In the genomic region with DNA sequence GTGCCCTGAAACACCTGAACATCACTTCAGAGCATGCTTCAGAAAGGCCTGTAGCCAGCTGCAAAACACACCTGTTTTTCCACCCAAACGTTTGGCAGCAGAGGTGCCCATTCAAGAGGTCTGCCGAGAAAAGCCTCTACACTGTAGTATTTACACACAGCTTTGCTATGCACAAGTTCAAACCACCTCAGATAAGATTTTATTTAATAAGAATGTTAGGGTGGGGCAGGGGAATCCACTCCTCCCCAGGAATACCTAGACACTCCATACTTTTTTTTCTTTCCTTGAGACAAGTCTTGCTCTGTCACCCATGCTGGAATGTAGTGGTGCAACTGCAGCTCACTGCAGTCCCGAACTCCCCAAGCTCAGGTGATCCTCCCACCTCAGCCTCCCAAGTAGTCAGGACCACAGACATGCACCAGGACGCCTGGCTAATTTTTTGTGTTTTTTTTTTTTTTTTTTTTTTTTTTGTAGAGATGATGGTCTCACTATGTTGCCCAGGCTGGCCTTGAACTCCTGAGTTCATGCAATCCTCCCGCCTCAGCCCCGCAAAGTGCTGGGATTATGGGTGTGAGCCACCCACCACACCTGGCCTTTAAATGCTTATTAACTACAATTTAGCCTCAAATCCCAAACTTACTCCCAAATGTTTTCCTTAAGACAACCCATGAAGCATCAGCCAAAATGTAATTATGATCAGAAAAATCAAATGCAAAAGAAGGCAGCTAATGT, we compare ENCODE assay signal across 1 cellular context.
A peak's percentile ranks its signal among the peaks of the same experiment; 100 is the strongest.
TF ChIP-seq lines count a peak whose summit lies in the region.

No MANE protein-coding gene starts in this region.

TF ChIP-seq in HepG2, 621 proteins besides CTCF, POLR2A, EP300 and RAD21:
- TF ChIP-seq, protein P1, sequence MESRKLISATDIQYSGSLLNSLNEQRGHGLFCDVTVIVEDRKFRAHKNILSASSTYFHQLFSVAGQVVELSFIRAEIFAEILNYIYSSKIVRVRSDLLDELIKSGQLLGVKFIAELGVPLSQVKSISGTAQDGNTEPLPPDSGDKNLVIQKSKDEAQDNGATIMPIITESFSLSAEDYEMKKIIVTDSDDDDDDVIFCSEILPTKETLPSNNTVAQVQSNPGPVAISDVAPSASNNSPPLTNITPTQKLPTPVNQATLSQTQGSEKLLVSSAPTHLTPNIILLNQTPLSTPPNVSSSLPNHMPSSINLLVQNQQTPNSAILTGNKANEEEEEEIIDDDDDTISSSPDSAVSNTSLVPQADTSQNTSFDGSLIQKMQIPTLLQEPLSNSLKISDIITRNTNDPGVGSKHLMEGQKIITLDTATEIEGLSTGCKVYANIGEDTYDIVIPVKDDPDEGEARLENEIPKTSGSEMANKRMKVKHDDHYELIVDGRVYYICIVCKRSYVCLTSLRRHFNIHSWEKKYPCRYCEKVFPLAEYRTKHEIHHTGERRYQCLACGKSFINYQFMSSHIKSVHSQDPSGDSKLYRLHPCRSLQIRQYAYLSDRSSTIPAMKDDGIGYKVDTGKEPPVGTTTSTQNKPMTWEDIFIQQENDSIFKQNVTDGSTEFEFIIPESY (CRISPR knock-in tag; IDR thresholded peaks at IDR 0.05), result peak; percentile 82; the same call in 1 of the 2 replicates
- TF ChIP-seq ZNF232 (CRISPR knock-in tag; IDR thresholded peaks at IDR 0.05; ENCODE audit: borderline replicate concordance) (0 out of 2 replicates have a peak, but pooled peaks have one; percentile 3), ZNF121 (CRISPR knock-in tag; IDR thresholded peaks at IDR 0.05) (peak; percentile 60), SMYD3 (CRISPR knock-in tag; IDR thresholded peaks at IDR 0.05) (no peak), PPARG (CRISPR knock-in tag; conservative IDR thresholded peaks at IDR 0.05) (no peak), TAF1 (CRISPR knock-in tag; IDR thresholded peaks at IDR 0.05) (0 out of 2 replicates have a peak, but pooled peaks have one; percentile 15), ZNF572 (CRISPR knock-in tag; IDR thresholded peaks at IDR 0.05) (no peak), TEAD3 (CRISPR knock-in tag; optimal IDR thresholded peaks at IDR 0.05; ENCODE audit: borderline replicate concordance) (peak; percentile 41), NFATC3 (CRISPR knock-in tag; IDR thresholded peaks at IDR 0.05) (no peak), SMAD3 (CRISPR knock-in tag; IDR thresholded peaks at IDR 0.05) (no peak), ZNF777 (CRISPR knock-in tag; IDR thresholded peaks at IDR 0.05) (no peak), SAFB2 (CRISPR knock-in tag; IDR thresholded peaks at IDR 0.05; ENCODE audit: borderline replicate concordance, low read depth) (0 out of 2 replicates have a peak, but pooled peaks have one; percentile 23)
- TF ChIP-seq, protein P2, sequence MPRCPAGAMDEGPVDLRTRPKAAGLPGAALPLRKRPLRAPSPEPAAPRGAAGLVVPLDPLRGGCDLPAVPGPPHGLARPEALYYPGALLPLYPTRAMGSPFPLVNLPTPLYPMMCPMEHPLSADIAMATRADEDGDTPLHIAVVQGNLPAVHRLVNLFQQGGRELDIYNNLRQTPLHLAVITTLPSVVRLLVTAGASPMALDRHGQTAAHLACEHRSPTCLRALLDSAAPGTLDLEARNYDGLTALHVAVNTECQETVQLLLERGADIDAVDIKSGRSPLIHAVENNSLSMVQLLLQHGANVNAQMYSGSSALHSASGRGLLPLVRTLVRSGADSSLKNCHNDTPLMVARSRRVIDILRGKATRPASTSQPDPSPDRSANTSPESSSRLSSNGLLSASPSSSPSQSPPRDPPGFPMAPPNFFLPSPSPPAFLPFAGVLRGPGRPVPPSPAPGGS (CRISPR knock-in tag; IDR thresholded peaks at IDR 0.05), result no peak
- TF ChIP-seq, protein P3, sequence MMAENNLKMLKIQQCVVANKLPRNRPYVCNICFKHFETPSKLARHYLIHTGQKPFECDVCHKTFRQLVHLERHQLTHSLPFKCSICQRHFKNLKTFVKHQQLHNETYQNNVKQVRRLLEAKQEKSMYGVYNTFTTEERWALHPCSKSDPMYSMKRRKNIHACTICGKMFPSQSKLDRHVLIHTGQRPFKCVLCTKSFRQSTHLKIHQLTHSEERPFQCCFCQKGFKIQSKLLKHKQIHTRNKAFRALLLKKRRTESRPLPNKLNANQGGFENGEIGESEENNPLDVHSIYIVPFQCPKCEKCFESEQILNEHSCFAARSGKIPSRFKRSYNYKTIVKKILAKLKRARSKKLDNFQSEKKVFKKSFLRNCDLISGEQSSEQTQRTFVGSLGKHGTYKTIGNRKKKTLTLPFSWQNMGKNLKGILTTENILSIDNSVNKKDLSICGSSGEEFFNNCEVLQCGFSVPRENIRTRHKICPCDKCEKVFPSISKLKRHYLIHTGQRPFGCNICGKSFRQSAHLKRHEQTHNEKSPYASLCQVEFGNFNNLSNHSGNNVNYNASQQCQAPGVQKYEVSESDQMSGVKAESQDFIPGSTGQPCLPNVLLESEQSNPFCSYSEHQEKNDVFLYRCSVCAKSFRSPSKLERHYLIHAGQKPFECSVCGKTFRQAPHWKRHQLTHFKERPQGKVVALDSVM (CRISPR knock-in tag; IDR thresholded peaks at IDR 0.05), result peak; percentile 63
- TF ChIP-seq, protein P4, sequence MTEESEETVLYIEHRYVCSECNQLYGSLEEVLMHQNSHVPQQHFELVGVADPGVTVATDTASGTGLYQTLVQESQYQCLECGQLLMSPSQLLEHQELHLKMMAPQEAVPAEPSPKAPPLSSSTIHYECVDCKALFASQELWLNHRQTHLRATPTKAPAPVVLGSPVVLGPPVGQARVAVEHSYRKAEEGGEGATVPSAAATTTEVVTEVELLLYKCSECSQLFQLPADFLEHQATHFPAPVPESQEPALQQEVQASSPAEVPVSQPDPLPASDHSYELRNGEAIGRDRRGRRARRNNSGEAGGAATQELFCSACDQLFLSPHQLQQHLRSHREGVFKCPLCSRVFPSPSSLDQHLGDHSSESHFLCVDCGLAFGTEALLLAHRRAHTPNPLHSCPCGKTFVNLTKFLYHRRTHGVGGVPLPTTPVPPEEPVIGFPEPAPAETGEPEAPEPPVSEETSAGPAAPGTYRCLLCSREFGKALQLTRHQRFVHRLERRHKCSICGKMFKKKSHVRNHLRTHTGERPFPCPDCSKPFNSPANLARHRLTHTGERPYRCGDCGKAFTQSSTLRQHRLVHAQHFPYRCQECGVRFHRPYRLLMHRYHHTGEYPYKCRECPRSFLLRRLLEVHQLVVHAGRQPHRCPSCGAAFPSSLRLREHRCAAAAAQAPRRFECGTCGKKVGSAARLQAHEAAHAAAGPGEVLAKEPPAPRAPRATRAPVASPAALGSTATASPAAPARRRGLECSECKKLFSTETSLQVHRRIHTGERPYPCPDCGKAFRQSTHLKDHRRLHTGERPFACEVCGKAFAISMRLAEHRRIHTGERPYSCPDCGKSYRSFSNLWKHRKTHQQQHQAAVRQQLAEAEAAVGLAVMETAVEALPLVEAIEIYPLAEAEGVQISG (CRISPR knock-in tag; IDR thresholded peaks at IDR 0.05), result 0 out of 2 replicates have a peak, but pooled peaks have one; percentile 21
- TF ChIP-seq, protein P5, sequence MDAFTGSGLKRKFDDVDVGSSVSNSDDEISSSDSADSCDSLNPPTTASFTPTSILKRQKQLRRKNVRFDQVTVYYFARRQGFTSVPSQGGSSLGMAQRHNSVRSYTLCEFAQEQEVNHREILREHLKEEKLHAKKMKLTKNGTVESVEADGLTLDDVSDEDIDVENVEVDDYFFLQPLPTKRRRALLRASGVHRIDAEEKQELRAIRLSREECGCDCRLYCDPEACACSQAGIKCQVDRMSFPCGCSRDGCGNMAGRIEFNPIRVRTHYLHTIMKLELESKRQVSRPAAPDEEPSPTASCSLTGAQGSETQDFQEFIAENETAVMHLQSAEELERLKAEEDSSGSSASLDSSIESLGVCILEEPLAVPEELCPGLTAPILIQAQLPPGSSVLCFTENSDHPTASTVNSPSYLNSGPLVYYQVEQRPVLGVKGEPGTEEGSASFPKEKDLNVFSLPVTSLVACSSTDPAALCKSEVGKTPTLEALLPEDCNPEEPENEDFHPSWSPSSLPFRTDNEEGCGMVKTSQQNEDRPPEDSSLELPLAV (CRISPR knock-in tag; conservative IDR thresholded peaks at IDR 0.05; ENCODE audit: low read depth), result no peak
- TF ChIP-seq, protein P6, sequence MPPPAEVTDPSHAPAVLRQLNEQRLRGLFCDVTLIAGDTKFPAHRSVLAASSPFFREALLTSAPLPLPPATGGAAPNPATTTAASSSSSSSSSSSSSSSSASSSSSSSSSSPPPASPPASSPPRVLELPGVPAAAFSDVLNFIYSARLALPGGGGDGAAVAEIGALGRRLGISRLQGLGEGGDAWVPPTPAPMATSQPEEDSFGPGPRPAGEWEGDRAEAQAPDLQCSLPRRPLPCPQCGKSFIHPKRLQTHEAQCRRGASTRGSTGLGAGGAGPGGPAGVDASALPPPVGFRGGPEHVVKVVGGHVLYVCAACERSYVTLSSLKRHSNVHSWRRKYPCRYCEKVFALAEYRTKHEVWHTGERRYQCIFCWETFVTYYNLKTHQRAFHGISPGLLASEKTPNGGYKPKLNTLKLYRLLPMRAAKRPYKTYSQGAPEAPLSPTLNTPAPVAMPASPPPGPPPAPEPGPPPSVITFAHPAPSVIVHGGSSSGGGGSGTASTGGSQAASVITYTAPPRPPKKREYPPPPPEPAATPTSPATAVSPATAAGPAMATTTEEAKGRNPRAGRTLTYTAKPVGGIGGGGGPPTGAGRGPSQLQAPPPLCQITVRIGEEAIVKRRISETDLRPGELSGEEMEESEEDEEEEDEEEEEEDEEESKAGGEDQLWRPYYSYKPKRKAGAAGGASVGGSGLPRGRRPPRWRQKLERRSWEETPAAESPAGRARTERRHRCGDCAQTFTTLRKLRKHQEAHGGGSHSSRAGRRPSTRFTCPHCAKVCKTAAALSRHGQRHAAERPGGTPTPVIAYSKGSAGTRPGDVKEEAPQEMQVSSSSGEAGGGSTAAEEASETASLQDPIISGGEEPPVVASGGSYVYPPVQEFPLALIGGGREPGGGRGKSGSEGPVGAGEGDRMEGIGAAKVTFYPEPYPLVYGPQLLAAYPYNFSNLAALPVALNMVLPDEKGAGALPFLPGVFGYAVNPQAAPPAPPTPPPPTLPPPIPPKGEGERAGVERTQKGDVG (CRISPR knock-in tag; IDR thresholded peaks at IDR 0.05; ENCODE audit: borderline replicate concordance), result 0 out of 2 replicates have a peak, but pooled peaks have one; percentile 36
